In the genomic region with DNA sequence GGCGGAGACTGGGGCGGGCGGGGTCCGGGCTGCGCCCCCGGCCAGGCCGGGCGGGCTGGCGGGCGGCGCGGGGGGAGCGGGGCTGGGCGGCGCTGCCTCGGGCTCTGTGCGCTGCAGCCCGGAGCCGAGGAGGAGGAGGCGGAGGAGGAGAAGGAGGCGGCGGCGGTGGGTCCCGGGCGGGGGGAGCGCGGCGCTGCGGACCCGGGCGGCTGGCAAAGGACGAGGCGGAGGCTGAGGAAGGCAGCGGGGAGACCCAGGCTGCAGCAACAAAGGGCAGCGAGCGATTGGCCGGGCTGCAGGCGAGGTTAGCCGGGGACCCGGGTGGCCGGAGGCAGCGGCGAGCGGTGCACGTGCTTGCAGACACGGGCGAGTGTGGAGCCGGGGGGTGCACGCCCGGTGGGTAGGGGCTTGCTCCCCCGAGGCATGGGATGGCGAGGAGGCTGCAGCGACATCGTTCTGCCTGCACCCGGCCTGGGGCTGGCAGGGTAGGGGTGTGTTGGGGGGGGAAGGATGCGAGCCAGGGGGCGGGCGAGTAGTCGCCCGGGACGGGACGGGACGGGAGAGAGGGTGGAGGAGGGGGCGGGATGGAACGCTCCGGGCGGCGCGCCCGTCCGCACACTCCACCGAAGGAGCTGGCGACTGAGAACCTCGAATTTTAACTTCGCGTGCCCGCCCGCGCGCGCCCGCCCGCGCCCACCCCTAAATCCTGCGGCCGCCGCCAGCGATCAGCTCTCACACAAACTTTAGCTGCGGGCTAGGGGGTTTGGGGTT, we compare ENCODE assay signal across 1 cellular context.
A peak's percentile ranks its signal among the peaks of the same experiment; 100 is the strongest.
TF ChIP-seq lines count a peak whose summit lies in the region.

No MANE protein-coding gene starts in this region.

TF ChIP-seq in HepG2, 621 proteins besides CTCF, POLR2A, EP300 and RAD21 (continued from another document and continues in another):
- TF ChIP-seq, protein P1, sequence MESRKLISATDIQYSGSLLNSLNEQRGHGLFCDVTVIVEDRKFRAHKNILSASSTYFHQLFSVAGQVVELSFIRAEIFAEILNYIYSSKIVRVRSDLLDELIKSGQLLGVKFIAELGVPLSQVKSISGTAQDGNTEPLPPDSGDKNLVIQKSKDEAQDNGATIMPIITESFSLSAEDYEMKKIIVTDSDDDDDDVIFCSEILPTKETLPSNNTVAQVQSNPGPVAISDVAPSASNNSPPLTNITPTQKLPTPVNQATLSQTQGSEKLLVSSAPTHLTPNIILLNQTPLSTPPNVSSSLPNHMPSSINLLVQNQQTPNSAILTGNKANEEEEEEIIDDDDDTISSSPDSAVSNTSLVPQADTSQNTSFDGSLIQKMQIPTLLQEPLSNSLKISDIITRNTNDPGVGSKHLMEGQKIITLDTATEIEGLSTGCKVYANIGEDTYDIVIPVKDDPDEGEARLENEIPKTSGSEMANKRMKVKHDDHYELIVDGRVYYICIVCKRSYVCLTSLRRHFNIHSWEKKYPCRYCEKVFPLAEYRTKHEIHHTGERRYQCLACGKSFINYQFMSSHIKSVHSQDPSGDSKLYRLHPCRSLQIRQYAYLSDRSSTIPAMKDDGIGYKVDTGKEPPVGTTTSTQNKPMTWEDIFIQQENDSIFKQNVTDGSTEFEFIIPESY (CRISPR knock-in tag; IDR thresholded peaks at IDR 0.05) = no peak
- no peak for TF ChIP-seq ZBTB42 (CRISPR knock-in tag; IDR thresholded peaks at IDR 0.05)
- TF ChIP-seq SNRNP70 (IDR thresholded peaks at IDR 0.05; ENCODE audit: low read depth, low read length) = no peak
- TF ChIP-seq RFXAP (CRISPR knock-in tag; IDR thresholded peaks at IDR 0.05; ENCODE audit: borderline replicate concordance) = no peak
- TF ChIP-seq ZNF274 (CRISPR knock-in tag; IDR thresholded peaks at IDR 0.05) = no peak
- no peak for TF ChIP-seq MTA1 (CRISPR knock-in tag; IDR thresholded peaks at IDR 0.05; ENCODE audit: borderline replicate concordance)
- no peak for TF ChIP-seq FOXP1 (IDR thresholded peaks at IDR 0.05)
- no peak for TF ChIP-seq FOXP1 (CRISPR knock-in tag; IDR thresholded peaks at IDR 0.05)
- no peak for TF ChIP-seq PHF5A (CRISPR knock-in tag; IDR thresholded peaks at IDR 0.05; ENCODE audit: low read depth, unreplicated experiment)
- TF ChIP-seq HMGA1 (CRISPR knock-in tag; conservative IDR thresholded peaks at IDR 0.05) = no peak
- no peak for TF ChIP-seq ZNF224 (CRISPR knock-in tag; IDR thresholded peaks at IDR 0.05)
- TF ChIP-seq, protein P2, sequence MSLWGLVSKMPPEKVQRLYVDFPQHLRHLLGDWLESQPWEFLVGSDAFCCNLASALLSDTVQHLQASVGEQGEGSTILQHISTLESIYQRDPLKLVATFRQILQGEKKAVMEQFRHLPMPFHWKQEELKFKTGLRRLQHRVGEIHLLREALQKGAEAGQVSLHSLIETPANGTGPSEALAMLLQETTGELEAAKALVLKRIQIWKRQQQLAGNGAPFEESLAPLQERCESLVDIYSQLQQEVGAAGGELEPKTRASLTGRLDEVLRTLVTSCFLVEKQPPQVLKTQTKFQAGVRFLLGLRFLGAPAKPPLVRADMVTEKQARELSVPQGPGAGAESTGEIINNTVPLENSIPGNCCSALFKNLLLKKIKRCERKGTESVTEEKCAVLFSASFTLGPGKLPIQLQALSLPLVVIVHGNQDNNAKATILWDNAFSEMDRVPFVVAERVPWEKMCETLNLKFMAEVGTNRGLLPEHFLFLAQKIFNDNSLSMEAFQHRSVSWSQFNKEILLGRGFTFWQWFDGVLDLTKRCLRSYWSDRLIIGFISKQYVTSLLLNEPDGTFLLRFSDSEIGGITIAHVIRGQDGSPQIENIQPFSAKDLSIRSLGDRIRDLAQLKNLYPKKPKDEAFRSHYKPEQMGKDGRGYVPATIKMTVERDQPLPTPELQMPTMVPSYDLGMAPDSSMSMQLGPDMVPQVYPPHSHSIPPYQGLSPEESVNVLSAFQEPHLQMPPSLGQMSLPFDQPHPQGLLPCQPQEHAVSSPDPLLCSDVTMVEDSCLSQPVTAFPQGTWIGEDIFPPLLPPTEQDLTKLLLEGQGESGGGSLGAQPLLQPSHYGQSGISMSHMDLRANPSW (CRISPR knock-in tag; IDR thresholded peaks at IDR 0.05; ENCODE audit: borderline replicate concordance) = no peak
- TF ChIP-seq ZNF496 (CRISPR knock-in tag; IDR thresholded peaks at IDR 0.05; ENCODE audit: insufficient replicate concordance) = no peak
- TF ChIP-seq SALL2 (CRISPR knock-in tag; IDR thresholded peaks at IDR 0.05) = no peak
- TF ChIP-seq ZNF205 (CRISPR knock-in tag; IDR thresholded peaks at IDR 0.05) = 0 out of 2 replicates have a peak, but pooled peaks have one; percentile 44
- TF ChIP-seq SRSF9 (IDR thresholded peaks at IDR 0.05; ENCODE audit: borderline replicate concordance, insufficient read depth, low read depth, low read length, poor library complexity, severe bottlenecking) = no peak
- TF ChIP-seq MYNN (CRISPR knock-in tag; IDR thresholded peaks at IDR 0.05; ENCODE audit: low read depth) = no peak
- TF ChIP-seq PCBP2 (optimal IDR thresholded peaks at IDR 0.05; ENCODE audit: low read depth, low read length, poor library complexity, severe bottlenecking) = no peak
- TF ChIP-seq, protein P3, sequence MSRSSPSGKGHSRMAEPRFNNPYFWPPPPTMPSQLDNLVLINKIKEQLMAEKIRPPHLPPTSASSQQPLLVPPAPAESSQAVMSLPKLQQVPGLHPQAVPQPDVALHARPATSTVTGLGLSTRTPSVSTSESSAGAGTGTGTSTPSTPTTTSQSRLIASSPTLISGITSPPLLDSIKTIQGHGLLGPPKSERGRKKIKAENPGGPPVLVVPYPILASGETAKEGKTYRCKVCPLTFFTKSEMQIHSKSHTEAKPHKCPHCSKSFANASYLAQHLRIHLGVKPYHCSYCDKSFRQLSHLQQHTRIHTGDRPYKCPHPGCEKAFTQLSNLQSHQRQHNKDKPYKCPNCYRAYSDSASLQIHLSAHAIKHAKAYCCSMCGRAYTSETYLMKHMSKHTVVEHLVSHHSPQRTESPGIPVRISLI (CRISPR knock-in tag; IDR thresholded peaks at IDR 0.05; ENCODE audit: borderline replicate concordance) = no peak
- TF ChIP-seq, protein P4, sequence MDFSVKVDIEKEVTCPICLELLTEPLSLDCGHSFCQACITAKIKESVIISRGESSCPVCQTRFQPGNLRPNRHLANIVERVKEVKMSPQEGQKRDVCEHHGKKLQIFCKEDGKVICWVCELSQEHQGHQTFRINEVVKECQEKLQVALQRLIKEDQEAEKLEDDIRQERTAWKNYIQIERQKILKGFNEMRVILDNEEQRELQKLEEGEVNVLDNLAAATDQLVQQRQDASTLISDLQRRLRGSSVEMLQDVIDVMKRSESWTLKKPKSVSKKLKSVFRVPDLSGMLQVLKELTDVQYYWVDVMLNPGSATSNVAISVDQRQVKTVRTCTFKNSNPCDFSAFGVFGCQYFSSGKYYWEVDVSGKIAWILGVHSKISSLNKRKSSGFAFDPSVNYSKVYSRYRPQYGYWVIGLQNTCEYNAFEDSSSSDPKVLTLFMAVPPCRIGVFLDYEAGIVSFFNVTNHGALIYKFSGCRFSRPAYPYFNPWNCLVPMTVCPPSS (IDR thresholded peaks at IDR 0.05) = no peak
- TF ChIP-seq, protein P5, sequence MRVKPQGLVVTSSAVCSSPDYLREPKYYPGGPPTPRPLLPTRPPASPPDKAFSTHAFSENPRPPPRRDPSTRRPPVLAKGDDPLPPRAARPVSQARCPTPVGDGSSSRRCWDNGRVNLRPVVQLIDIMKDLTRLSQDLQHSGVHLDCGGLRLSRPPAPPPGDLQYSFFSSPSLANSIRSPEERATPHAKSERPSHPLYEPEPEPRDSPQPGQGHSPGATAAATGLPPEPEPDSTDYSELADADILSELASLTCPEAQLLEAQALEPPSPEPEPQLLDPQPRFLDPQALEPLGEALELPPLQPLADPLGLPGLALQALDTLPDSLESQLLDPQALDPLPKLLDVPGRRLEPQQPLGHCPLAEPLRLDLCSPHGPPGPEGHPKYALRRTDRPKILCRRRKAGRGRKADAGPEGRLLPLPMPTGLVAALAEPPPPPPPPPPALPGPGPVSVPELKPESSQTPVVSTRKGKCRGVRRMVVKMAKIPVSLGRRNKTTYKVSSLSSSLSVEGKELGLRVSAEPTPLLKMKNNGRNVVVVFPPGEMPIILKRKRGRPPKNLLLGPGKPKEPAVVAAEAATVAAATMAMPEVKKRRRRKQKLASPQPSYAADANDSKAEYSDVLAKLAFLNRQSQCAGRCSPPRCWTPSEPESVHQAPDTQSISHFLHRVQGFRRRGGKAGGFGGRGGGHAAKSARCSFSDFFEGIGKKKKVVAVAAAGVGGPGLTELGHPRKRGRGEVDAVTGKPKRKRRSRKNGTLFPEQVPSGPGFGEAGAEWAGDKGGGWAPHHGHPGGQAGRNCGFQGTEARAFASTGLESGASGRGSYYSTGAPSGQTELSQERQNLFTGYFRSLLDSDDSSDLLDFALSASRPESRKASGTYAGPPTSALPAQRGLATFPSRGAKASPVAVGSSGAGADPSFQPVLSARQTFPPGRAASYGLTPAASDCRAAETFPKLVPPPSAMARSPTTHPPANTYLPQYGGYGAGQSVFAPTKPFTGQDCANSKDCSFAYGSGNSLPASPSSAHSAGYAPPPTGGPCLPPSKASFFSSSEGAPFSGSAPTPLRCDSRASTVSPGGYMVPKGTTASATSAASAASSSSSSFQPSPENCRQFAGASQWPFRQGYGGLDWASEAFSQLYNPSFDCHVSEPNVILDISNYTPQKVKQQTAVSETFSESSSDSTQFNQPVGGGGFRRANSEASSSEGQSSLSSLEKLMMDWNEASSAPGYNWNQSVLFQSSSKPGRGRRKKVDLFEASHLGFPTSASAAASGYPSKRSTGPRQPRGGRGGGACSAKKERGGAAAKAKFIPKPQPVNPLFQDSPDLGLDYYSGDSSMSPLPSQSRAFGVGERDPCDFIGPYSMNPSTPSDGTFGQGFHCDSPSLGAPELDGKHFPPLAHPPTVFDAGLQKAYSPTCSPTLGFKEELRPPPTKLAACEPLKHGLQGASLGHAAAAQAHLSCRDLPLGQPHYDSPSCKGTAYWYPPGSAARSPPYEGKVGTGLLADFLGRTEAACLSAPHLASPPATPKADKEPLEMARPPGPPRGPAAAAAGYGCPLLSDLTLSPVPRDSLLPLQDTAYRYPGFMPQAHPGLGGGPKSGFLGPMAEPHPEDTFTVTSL (CRISPR knock-in tag; IDR thresholded peaks at IDR 0.05; ENCODE audit: borderline replicate concordance) = no peak; the same call in 1 of the 2 replicates
- TF ChIP-seq TGIF2 (CRISPR knock-in tag; IDR thresholded peaks at IDR 0.05) = no peak
- TF ChIP-seq CREM (IDR thresholded peaks at IDR 0.05) = no peak
- no peak for TF ChIP-seq CREM (CRISPR knock-in tag; IDR thresholded peaks at IDR 0.05)
- TF ChIP-seq NFKBIZ (CRISPR knock-in tag; IDR thresholded peaks at IDR 0.05) = no peak
- no peak for TF ChIP-seq KAT7 (CRISPR knock-in tag; IDR thresholded peaks at IDR 0.05; ENCODE audit: borderline replicate concordance)
- TF ChIP-seq KLF11 (CRISPR knock-in tag; IDR thresholded peaks at IDR 0.05) = no peak
- TF ChIP-seq KLF6 (CRISPR knock-in tag; IDR thresholded peaks at IDR 0.05) = no peak
- TF ChIP-seq, protein P6, sequence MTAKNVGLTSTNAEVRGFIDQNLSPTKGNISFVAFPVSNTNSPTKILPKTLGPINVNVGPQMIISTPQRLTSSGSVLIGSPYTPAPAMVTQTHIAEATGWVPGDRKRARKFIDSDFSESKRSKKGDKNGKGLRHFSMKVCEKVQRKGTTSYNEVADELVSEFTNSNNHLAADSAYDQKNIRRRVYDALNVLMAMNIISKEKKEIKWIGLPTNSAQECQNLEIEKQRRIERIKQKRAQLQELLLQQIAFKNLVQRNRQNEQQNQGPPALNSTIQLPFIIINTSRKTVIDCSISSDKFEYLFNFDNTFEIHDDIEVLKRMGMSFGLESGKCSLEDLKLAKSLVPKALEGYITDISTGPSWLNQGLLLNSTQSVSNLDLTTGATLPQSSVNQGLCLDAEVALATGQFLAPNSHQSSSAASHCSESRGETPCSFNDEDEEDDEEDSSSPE (CRISPR knock-in tag; IDR thresholded peaks at IDR 0.05) = no peak
- no peak for TF ChIP-seq ZNF12 (CRISPR knock-in tag; IDR thresholded peaks at IDR 0.05)
- 0 out of 2 replicates have a peak, but pooled peaks have one; percentile 33 for TF ChIP-seq SAFB2 (CRISPR knock-in tag; IDR thresholded peaks at IDR 0.05; ENCODE audit: borderline replicate concordance, low read depth)
- peak; percentile 23 for TF ChIP-seq PHF8 (CRISPR knock-in tag; IDR thresholded peaks at IDR 0.05)
- no peak for TF ChIP-seq ZNF543 (CRISPR knock-in tag; IDR thresholded peaks at IDR 0.05)
- no peak for TF ChIP-seq ZNF780A (CRISPR knock-in tag; IDR thresholded peaks at IDR 0.05)
- TF ChIP-seq ZFP1 (CRISPR knock-in tag; IDR thresholded peaks at IDR 0.05) = no peak
- TF ChIP-seq FIP1L1 (IDR thresholded peaks at IDR 0.05; ENCODE audit: borderline replicate concordance, insufficient read depth, low read depth, low read length) = no peak
- TF ChIP-seq RELA (CRISPR knock-in tag; IDR thresholded peaks at IDR 0.05) = no peak
- TF ChIP-seq, protein P7, sequence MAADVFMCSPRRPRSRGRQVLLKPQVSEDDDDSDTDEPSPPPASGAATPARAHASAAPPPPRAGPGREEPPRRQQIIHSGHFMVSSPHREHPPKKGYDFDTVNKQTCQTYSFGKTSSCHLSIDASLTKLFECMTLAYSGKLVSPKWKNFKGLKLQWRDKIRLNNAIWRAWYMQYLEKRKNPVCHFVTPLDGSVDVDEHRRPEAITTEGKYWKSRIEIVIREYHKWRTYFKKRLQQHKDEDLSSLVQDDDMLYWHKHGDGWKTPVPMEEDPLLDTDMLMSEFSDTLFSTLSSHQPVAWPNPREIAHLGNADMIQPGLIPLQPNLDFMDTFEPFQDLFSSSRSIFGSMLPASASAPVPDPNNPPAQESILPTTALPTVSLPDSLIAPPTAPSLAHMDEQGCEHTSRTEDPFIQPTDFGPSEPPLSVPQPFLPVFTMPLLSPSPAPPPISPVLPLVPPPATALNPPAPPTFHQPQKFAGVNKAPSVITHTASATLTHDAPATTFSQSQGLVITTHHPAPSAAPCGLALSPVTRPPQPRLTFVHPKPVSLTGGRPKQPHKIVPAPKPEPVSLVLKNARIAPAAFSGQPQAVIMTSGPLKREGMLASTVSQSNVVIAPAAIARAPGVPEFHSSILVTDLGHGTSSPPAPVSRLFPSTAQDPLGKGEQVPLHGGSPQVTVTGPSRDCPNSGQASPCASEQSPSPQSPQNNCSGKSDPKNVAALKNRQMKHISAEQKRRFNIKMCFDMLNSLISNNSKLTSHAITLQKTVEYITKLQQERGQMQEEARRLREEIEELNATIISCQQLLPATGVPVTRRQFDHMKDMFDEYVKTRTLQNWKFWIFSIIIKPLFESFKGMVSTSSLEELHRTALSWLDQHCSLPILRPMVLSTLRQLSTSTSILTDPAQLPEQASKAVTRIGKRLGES (CRISPR knock-in tag; IDR thresholded peaks at IDR 0.05; ENCODE audit: borderline replicate concordance) = no peak
- no peak for TF ChIP-seq FOXO1 (CRISPR knock-in tag; IDR thresholded peaks at IDR 0.05)
- no peak for TF ChIP-seq ZNF782 (CRISPR knock-in tag; IDR thresholded peaks at IDR 0.05; ENCODE audit: borderline replicate concordance)
- no peak for TF ChIP-seq MTA3 (CRISPR knock-in tag; IDR thresholded peaks at IDR 0.05)
- TF ChIP-seq ZNF468 (CRISPR knock-in tag; IDR thresholded peaks at IDR 0.05) = no peak
- TF ChIP-seq HDAC6 (IDR thresholded peaks at IDR 0.05; ENCODE audit: low read depth, low read length) = no peak
- TF ChIP-seq ZNF724P (CRISPR knock-in tag; IDR thresholded peaks at IDR 0.05; ENCODE audit: borderline replicate concordance) = no peak; the same call in 1 of the 2 replicates
- TF ChIP-seq ZNF326 (CRISPR knock-in tag; IDR thresholded peaks at IDR 0.05; ENCODE audit: borderline replicate concordance) = no peak
- 0 out of 2 replicates have a peak, but pooled peaks have one; percentile 34 for TF ChIP-seq GFI1 (CRISPR knock-in tag; IDR thresholded peaks at IDR 0.05; ENCODE audit: borderline replicate concordance)
- TF ChIP-seq ZNF7 (CRISPR knock-in tag; IDR thresholded peaks at IDR 0.05) = no peak
- TF ChIP-seq NFIC (IDR thresholded peaks at IDR 0.05; ENCODE audit: low read length) = no peak
- no peak for TF ChIP-seq SNAI1 (CRISPR knock-in tag; IDR thresholded peaks at IDR 0.05; ENCODE audit: borderline replicate concordance)
- TF ChIP-seq ZFP62 (CRISPR knock-in tag; IDR thresholded peaks at IDR 0.05) = no peak
- TF ChIP-seq JUNB (CRISPR knock-in tag; IDR thresholded peaks at IDR 0.05; ENCODE audit: borderline replicate concordance) = no peak; the same call in 1 of the 2 replicates
